Comparison of ENCODE assay signal across 1 cellular context in the genomic region with DNA sequence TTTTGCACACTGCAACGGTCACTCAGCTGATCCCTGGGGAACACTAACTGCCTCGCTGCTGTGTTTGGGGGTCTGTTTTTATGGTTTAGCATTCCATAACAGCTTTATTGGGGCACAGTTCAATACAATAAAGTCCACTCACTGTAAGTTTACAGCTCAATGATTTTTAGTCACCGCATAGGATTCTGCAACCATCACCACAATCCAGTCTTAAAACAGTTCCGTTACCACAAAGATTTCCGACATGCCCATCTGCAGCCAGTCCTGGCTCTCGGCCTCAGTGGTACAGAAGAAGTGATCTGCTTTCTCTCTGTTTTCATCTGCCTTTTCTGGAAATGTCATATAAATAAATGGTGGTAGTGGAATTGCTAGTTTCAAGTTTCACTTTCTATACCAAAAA.
TF ChIP-seq lines count a peak whose summit lies in the region.

No MANE protein-coding gene starts in this region.

TF ChIP-seq in K562, 482 proteins besides CTCF, POLR2A, EP300 and RAD21:
- TF ChIP-seq, protein P1, sequence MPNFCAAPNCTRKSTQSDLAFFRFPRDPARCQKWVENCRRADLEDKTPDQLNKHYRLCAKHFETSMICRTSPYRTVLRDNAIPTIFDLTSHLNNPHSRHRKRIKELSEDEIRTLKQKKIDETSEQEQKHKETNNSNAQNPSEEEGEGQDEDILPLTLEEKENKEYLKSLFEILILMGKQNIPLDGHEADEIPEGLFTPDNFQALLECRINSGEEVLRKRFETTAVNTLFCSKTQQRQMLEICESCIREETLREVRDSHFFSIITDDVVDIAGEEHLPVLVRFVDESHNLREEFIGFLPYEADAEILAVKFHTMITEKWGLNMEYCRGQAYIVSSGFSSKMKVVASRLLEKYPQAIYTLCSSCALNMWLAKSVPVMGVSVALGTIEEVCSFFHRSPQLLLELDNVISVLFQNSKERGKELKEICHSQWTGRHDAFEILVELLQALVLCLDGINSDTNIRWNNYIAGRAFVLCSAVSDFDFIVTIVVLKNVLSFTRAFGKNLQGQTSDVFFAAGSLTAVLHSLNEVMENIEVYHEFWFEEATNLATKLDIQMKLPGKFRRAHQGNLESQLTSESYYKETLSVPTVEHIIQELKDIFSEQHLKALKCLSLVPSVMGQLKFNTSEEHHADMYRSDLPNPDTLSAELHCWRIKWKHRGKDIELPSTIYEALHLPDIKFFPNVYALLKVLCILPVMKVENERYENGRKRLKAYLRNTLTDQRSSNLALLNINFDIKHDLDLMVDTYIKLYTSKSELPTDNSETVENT (CRISPR knock-in tag; IDR thresholded peaks at IDR 0.05) = no peak
TF ChIP-seq in K562: peak in this region for 0.
